Comparison of ENCODE assay signal across 20 cellular contexts in the genomic region with DNA sequence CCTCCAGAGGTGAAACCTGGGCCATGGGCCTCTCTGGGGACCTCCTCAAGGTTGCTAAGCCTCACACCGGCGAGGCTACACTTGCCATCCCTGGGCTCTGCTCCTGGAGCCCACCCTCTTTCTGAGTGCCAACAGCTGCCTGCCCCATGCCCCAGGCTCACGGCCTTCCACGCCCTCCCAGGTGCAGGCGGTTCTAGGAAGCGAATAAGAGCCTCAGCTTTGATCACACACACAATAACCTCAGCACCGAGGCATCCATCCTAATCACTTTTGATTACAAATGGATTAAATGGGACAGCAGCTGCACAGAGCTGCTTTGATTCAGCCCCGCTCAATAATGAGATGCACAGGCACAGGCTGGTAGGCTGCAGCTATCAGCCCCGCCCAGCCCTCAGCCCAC.
DNase-seq lines count a peak whose midpoint lies in the region; ATAC-seq and TF ChIP-seq lines count a peak whose summit lies in the region.
"Had no signal": no experiment of that assay in that cellular context is flagged by ENCODE, and none has a peak within 500 bp of the region (broad histone marks: within the 10 kb centered on the region; RNA-seq: fewer than 3 reads in every experiment).

No MANE protein-coding gene starts in this region.

- H3K4me1 ChIP-seq in neural progenitor cell: no peaks in the 10 kb centered on the region
- H3K4me1 ChIP-seq in tibial artery: peaks cover 0 to 42% (median 15%) of the 10 kb centered on the region in 4 donors
- H3K4me1 ChIP-seq: HAP-1 had no signal

- ATAC-seq in activated T-cell treated with anti-CD3 and anti-CD28 coated beads, Interleukin-2, amount 50 U/mL, for 72 hours (replicated peaks in 1 of 2): no peak
- no peak for ATAC-seq in HG02840 (IDR thresholded peaks at IDR 0.05; ENCODE audit: low FRiP score, unreplicated experiment)
- ATAC-seq: activated CD4-positive, alpha-beta T cell treated with anti-CD3 and anti-CD28 coated beads for 36 hours; left colon; natural killer cell; T-cell had no signal

- intact Hi-C loops in tibial artery (cut with DNase I; ENCODE audit: low total_unique reads): no loop called here

- no peak overlapping the region for H3K4me3 Mint-ChIP-seq in neural progenitor cell
- H3K4me3 Mint-ChIP-seq in activated T-cell treated with anti-CD3 and anti-CD28 coated beads, Interleukin-2, amount 50 U/mL, for 72 hours: no peak overlapping the region
- no peak overlapping the region for H3K4me3 Mint-ChIP-seq in progenitor cell of endocrine pancreas (ENCODE audit: low read depth)
- H3K4me3 Mint-ChIP-seq: activated CD4-positive, alpha-beta T cell treated with anti-CD3 and anti-CD28 coated beads for 36 hours; activated naive CD8-positive, alpha-beta T cell treated with anti-CD3 and anti-CD28 coated beads for 36 hours; CD4-positive, alpha-beta T cell; natural killer cell; T-cell had no signal

- H3K9me3 Mint-ChIP-seq in neural progenitor cell (no peaks in the 10 kb centered on the region), progenitor cell of endocrine pancreas (ENCODE audit: low read depth) (peaks cover 3% of the 10 kb centered on the region)
- no peaks in the 10 kb centered on the region for H3K9me3 Mint-ChIP-seq in activated T-cell treated with anti-CD3 and anti-CD28 coated beads, Interleukin-2, amount 50 U/mL, for 72 hours
- H3K9me3 Mint-ChIP-seq: activated naive CD8-positive, alpha-beta T cell treated with anti-CD3 and anti-CD28 coated beads for 36 hours; CD4-positive, alpha-beta T cell; natural killer cell; T-cell had no signal

- H3K4me2 ChIP-seq in neural progenitor cell: no peak overlapping the region

- no peaks in the 10 kb centered on the region for H3F3A ChIP-seq in neural progenitor cell (ENCODE audit: low read depth)

- H3K36me3 ChIP-seq in neural progenitor cell: no peaks in the 10 kb centered on the region
- no peaks in the 10 kb centered on the region for H3K36me3 ChIP-seq in tibial artery
- H3K36me3 ChIP-seq: HAP-1, thoracic aorta had no signal

- H3K9me3 ChIP-seq in neural progenitor cell (ENCODE audit: low read depth): no peaks in the 10 kb centered on the region
- H3K9me3 ChIP-seq in tibial artery: no peaks in the 10 kb centered on the region
- H3K9me3 ChIP-seq: HAP-1, thoracic aorta had no signal

- H3K79me2 ChIP-seq in neural progenitor cell (ENCODE audit: low read depth): no peaks in the 10 kb centered on the region

- H3K36me3 Mint-ChIP-seq in neural progenitor cell (peaks cover 18% of the 10 kb centered on the region), progenitor cell of endocrine pancreas (ENCODE audit: insufficient read depth) (peaks cover 5% of the 10 kb centered on the region)
- no peaks in the 10 kb centered on the region for H3K36me3 Mint-ChIP-seq in activated T-cell treated with anti-CD3 and anti-CD28 coated beads, Interleukin-2, amount 50 U/mL, for 72 hours (ENCODE audit: insufficient read depth in 2 of 2)
- H3K36me3 Mint-ChIP-seq: activated naive CD8-positive, alpha-beta T cell treated with anti-CD3 and anti-CD28 coated beads for 36 hours; natural killer cell; T-cell had no signal

- no peaks in the 10 kb centered on the region for H3K27me3 ChIP-seq in neural progenitor cell
- H3K27me3 ChIP-seq in tibial artery: no peaks in the 10 kb centered on the region

- peak; percentile 80 for DNase-seq in COLO668 (lab: John Stamatoyannopoulos, UW; ENCODE audit: unreplicated experiment)
- peak; percentile 88 for DNase-seq in NCI-H146 (lab: John Stamatoyannopoulos, UW)
- DNase-seq in NCI-H82 (lab: John Stamatoyannopoulos, UW): peak; percentile 96
- DNase-seq in neural progenitor cell (ENCODE audit: low spot score): peak; percentile 32
- no peak for DNase-seq in tibial artery
- no peak for DNase-seq in activated T-cell treated with anti-CD3 and anti-CD28 coated beads, Interleukin-2, amount 50 U/mL, for 72 hours
- DNase-seq in progenitor cell of endocrine pancreas (ENCODE audit: low spot score, unreplicated experiment): no peak
- DNase-seq: activated CD4-positive, alpha-beta T cell treated with anti-CD3 and anti-CD28 coated beads for 36 hours; activated naive CD8-positive, alpha-beta T cell treated with anti-CD3 and anti-CD28 coated beads for 36 hours; CD4-positive, alpha-beta T cell; effector CD8-positive, alpha-beta T cell; left colon; natural killer cell; NCI-H446 treated with DMSO at 0.1 percent for 48 hours; Right ventricle myocardium superior; stimulated activated naive CD4-positive, alpha-beta T cell; T-cell had no signal

- H3K27ac ChIP-seq in neural progenitor cell: no peak overlapping the region
- H3K27ac ChIP-seq in tibial artery: no peak overlapping the region
- H3K27ac ChIP-seq: thoracic aorta had no signal

- no peak overlapping the region for H2AFZ ChIP-seq in neural progenitor cell (replicated peaks)

- no peak overlapping the region for H3K9ac ChIP-seq in neural progenitor cell

- H3K4me3 ChIP-seq in neural progenitor cell: no peak overlapping the region
- no peak overlapping the region for H3K4me3 ChIP-seq in tibial artery
- H3K4me3 ChIP-seq: HAP-1, thoracic aorta had no signal

- TF ChIP-seq CTCF in neural progenitor cell (IDR thresholded peaks at IDR 0.05) (no peak), tibial artery (IDR thresholded peaks at IDR 0.05) (no peak), progenitor cell of endocrine pancreas (IDR thresholded peaks at IDR 0.05; ENCODE audit: unreplicated experiment) (no peak)

- H3K4me1 Mint-ChIP-seq in neural progenitor cell: peaks cover 47% of the 10 kb centered on the region
- H3K4me1 Mint-ChIP-seq in activated T-cell treated with anti-CD3 and anti-CD28 coated beads, Interleukin-2, amount 50 U/mL, for 72 hours (ENCODE audit: low read depth): no peaks in the 10 kb centered on the region
- H3K4me1 Mint-ChIP-seq in progenitor cell of endocrine pancreas (ENCODE audit: low read depth): no peaks in the 10 kb centered on the region
- H3K4me1 Mint-ChIP-seq: activated CD4-positive, alpha-beta T cell treated with anti-CD3 and anti-CD28 coated beads for 36 hours; activated naive CD8-positive, alpha-beta T cell treated with anti-CD3 and anti-CD28 coated beads for 36 hours; T-cell had no signal

- H3K27ac Mint-ChIP-seq in neural progenitor cell (peak overlapping the region; percentile 35), progenitor cell of endocrine pancreas (no peak overlapping the region)
- H3K27ac Mint-ChIP-seq in activated T-cell treated with anti-CD3 and anti-CD28 coated beads, Interleukin-2, amount 50 U/mL, for 72 hours: no peak overlapping the region
- H3K27ac Mint-ChIP-seq: activated CD4-positive, alpha-beta T cell treated with anti-CD3 and anti-CD28 coated beads for 36 hours; activated naive CD8-positive, alpha-beta T cell treated with anti-CD3 and anti-CD28 coated beads for 36 hours; CD4-positive, alpha-beta T cell; natural killer cell; T-cell had no signal

- H4K20me1 ChIP-seq in neural progenitor cell (ENCODE audit: low read depth): no peaks in the 10 kb centered on the region

- H3K27me3 Mint-ChIP-seq in neural progenitor cell (ENCODE audit: insufficient read depth, low read depth): peaks cover 2% of the 10 kb centered on the region
- peaks cover 9% of the 10 kb centered on the region for H3K27me3 Mint-ChIP-seq in activated T-cell treated with anti-CD3 and anti-CD28 coated beads, Interleukin-2, amount 50 U/mL, for 72 hours (ENCODE audit: low read depth)
- H3K27me3 Mint-ChIP-seq in progenitor cell of endocrine pancreas: no peaks in the 10 kb centered on the region
- H3K27me3 Mint-ChIP-seq: CD4-positive, alpha-beta T cell; T-cell had no signal

Comparison
In these comparisons a context has a peak if more than half of its experiments do, and no peak if none do; other contexts are left out.
1. DNase-seq: peak in COLO668 (single experiment), NCI-H146 (single experiment), NCI-H82 (single experiment) and neural progenitor cell (single experiment); none in tibial artery (0 of 2), activated T-cell treated with anti-CD3 and anti-CD28 coated beads, Interleukin-2, amount 50 U/mL, for 72 hours (0 of 2) and progenitor cell of endocrine pancreas (single experiment).